In the genomic region with DNA sequence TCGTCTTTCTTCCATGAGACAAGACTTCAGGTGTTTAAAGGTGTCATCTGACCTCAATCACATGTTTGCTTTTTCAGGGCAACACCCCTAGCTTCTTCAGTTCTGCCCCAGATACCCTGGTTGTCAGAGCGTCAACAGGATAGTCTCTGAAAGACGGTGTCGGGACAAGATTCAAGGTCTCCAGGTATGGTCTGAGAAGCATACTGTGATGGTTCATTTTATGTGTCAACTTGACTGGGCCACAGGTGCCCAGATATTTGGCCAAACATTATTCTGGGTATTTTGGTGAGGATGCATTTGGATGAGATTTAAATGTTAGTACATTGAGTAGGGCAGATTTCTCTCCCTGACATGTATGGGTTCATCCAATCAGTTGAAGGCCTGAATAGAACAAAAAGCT, we compare ENCODE assay signal across 16 cellular contexts.
A peak's percentile ranks its signal among the peaks of the same experiment; 100 is the strongest.
DNase-seq lines count a peak whose midpoint lies in the region; ATAC-seq and TF ChIP-seq lines count a peak whose summit lies in the region.
"Had no signal": no experiment of that assay in that cellular context is flagged by ENCODE, and none has a peak within 500 bp of the region (broad histone marks: within the 10 kb centered on the region; RNA-seq: fewer than 3 reads in every experiment).

No MANE protein-coding gene starts in this region.

- no peak overlapping the region for H4K8ac ChIP-seq in neuronal stem cell (ENCODE audit: low read depth, low read length)

- TF ChIP-seq CTCF in cardiac muscle cell (IDR thresholded peaks at IDR 0.05; ENCODE audit: low read depth, low read length), result no peak
- no peak for TF ChIP-seq CTCF in esophagus squamous epithelium (IDR thresholded peaks at IDR 0.05)
- no peak for TF ChIP-seq CTCF in upper lobe of left lung (IDR thresholded peaks at IDR 0.05)

- peak overlapping the region; percentile 30 for H2BK12ac ChIP-seq in neuronal stem cell (ENCODE audit: low read length)

- no peak overlapping the region for H2BK120ac ChIP-seq in neuronal stem cell (ENCODE audit: low read depth, low read length)

- H3K9me3 ChIP-seq in cardiac muscle cell (ENCODE audit: low read depth) (no peaks in the 10 kb centered on the region), esophagus squamous epithelium (no peaks in the 10 kb centered on the region), neuronal stem cell (replicated peaks in 1 of 2; ENCODE audit: control insufficient read depth in 2 of 2, insufficient read depth in 1 of 2, low read depth in 1 of 2, low read length in 2 of 2) (peaks cover 3 to 6% of the 10 kb centered on the region in 2 donors), upper lobe of left lung (no peaks in the 10 kb centered on the region)
- H3K9me3 ChIP-seq: ovary had no signal

- H3K4me2 ChIP-seq in neuronal stem cell (ENCODE audit: insufficient read depth, low read length, poor library complexity, severe bottlenecking), result no peak overlapping the region

- intact Hi-C loops in cardiac septum (cut with DNase I), result no loop called here
- intact Hi-C loops in esophagus squamous epithelium (cut with DNase I), result no loop called here

- H3K4me1 ChIP-seq in cardiac muscle cell (ENCODE audit: low read depth), result peaks cover 10% of the 10 kb centered on the region
- peaks cover 10 to 63% (median 30%) of the 10 kb centered on the region in 3 donors for H3K4me1 ChIP-seq in esophagus squamous epithelium
- peaks cover 13 to 16% of the 10 kb centered on the region in 2 donors for H3K4me1 ChIP-seq in neuronal stem cell (ENCODE audit: control insufficient read depth in 2 of 2, insufficient read depth in 1 of 2, low read depth in 1 of 2, low read length in 2 of 2)
- peaks cover 14 to 31% (median 20%) of the 10 kb centered on the region in 4 donors for H3K4me1 ChIP-seq in upper lobe of left lung

- H3K27ac ChIP-seq in cardiac muscle cell (peak overlapping the region; percentile 92), esophagus squamous epithelium (peak overlapping the region; percentile 70 to 87 (median 84)), neuronal stem cell (replicated peaks; ENCODE audit: low read length) (peak overlapping the region; percentile 72), upper lobe of left lung (peak overlapping the region; percentile 66 to 86 (median 76))
- H3K27ac ChIP-seq: 22Rv1 had no signal

- H3K14ac ChIP-seq in neuronal stem cell (ENCODE audit: low read length), result no peak overlapping the region

- no peak overlapping the region for H4K91ac ChIP-seq in neuronal stem cell (ENCODE audit: low read depth, low read length, poor library complexity)

- no peak overlapping the region for H3K4ac ChIP-seq in neuronal stem cell (ENCODE audit: low read length)

- H2BK15ac ChIP-seq in neuronal stem cell (ENCODE audit: low read length), result no peak overlapping the region

- TF ChIP-seq EP300 in upper lobe of left lung (IDR thresholded peaks at IDR 0.05), result no peak

- H2AK5ac ChIP-seq in neuronal stem cell (ENCODE audit: low read depth, low read length), result no peak overlapping the region

- H3K23ac ChIP-seq in neuronal stem cell (ENCODE audit: low read depth, low read length, poor library complexity), result no peak overlapping the region

- no peak overlapping the region for H3K9ac ChIP-seq in neuronal stem cell (ENCODE audit: low read depth, low read length, poor library complexity)

- TF ChIP-seq POLR2A in esophagus squamous epithelium (IDR thresholded peaks at IDR 0.05), result no peak
- no peak for TF ChIP-seq POLR2A in upper lobe of left lung (IDR thresholded peaks at IDR 0.05)

- H3K27me3 ChIP-seq in cardiac muscle cell, result no peaks in the 10 kb centered on the region
- H3K27me3 ChIP-seq in esophagus squamous epithelium, result no peaks in the 10 kb centered on the region
- no peaks in the 10 kb centered on the region for H3K27me3 ChIP-seq in neuronal stem cell (ENCODE audit: control insufficient read depth in 3 of 3, insufficient read depth in 3 of 3, low read depth in 1 of 3, low read length in 3 of 3)
- no peaks in the 10 kb centered on the region for H3K27me3 ChIP-seq in upper lobe of left lung
- H3K27me3 ChIP-seq: ovary had no signal

- H3K4me3 ChIP-seq in cardiac muscle cell (no peak overlapping the region), esophagus squamous epithelium (no peak overlapping the region), neuronal stem cell (ENCODE audit: low read length in 2 of 2) (no peak overlapping the region), upper lobe of left lung (no peak overlapping the region)
- H3K4me3 ChIP-seq: ovary had no signal

- H3K18ac ChIP-seq in neuronal stem cell (ENCODE audit: low read length), result peak overlapping the region; percentile 62

- DNase-seq in cardiac muscle cell (ENCODE audit: low read depth in 1 of 2, low spot score in 1 of 2) (no peak), cardiac septum (ENCODE audit: low spot score) (no peak), esophagus squamous epithelium (lab: John Stamatoyannopoulos, UW) (no peak), neuronal stem cell (ENCODE audit: low spot score) (no peak), upper lobe of left lung (no peak), NCI-H748 treated with DMSO at 0.1 percent for 48 hours (lab: John Stamatoyannopoulos, UW) (no peak), NOMO-1 (lab: John Stamatoyannopoulos, UW; ENCODE audit: unreplicated experiment in 2 of 2) (no peak)
- DNase-seq in activated CD4-positive, alpha-beta T cell treated with anti-CD3 and anti-CD28 coated beads for 4 hours, result no peak
- DNase-seq: activated CD8-positive, alpha-beta memory T cell treated with anti-CD3 and anti-CD28 coated beads for 24 hours; activated gamma-delta T cell; CD8-positive, alpha-beta T cell; hippocampal formation; NCI-H2171; NK-92 treated with Interleukin-12 subunit alpha and Interleukin-12 subunit beta, amount 100 ng/mL, for 24 hours had no signal

- H3K79me1 ChIP-seq in neuronal stem cell (ENCODE audit: low read depth, low read length), result no peaks in the 10 kb centered on the region

- H3K36me3 ChIP-seq in cardiac muscle cell (no peaks in the 10 kb centered on the region), esophagus squamous epithelium (peaks cover 0 to 33% (median 0%) of the 10 kb centered on the region in 3 donors), neuronal stem cell (replicated peaks in 1 of 2; ENCODE audit: control insufficient read depth in 2 of 2, insufficient read depth in 2 of 2, low read length in 2 of 2) (peaks cover 0 to 4% of the 10 kb centered on the region in 2 donors), upper lobe of left lung (peaks cover 0 to 22% (median 2%) of the 10 kb centered on the region in 4 donors)
- H3K36me3 ChIP-seq: ovary had no signal

- peak overlapping the region; percentile 57 for H2AFZ ChIP-seq in neuronal stem cell (ENCODE audit: low read length)

- H2BK5ac ChIP-seq in neuronal stem cell (ENCODE audit: low read length), result no peak overlapping the region

- no peak for ATAC-seq in upper lobe of left lung (ENCODE audit: low FRiP score in 2 of 2)
- ATAC-seq: CD8-positive, alpha-beta T cell had no signal

- 91 to 95% methylated on average over 4 of the region's 4 CpGs for WGBS in esophagus squamous epithelium, 2 donors
- no CpG with 5 or more reads among the region's 4 CpGs for WGBS in neuronal stem cell (ENCODE audit: extremely low coverage in 2 of 2, insufficient read length in 2 of 2, insufficient replicate concordance in 1 of 2), 2 donors
- 90 to 96% methylated on average over 4 of the region's 4 CpGs for WGBS in upper lobe of left lung, 2 donors
